Comparison of ENCODE assay signal across 1 cellular context in genomic region chr22:21490556-21490955, GRCh38. TPM values are rescaled to one million over a fixed set of nuclear protein-coding genes. Genes with fewer than 3 reads are reported as not detected.
"Had no signal": no experiment of that assay in that cellular context is flagged by ENCODE, and none has a peak within 500 bp of the region (broad histone marks: within the 10 kb centered on the region; RNA-seq: fewer than 3 reads in every experiment).

No MANE protein-coding gene starts in this region.

RNA-seq across cellular contexts. Expression of gene TMEM191C, which starts 23.4 kb away (rescaled TPM):
- total RNA-seq: ascending aorta had no signal
